In the genomic region with DNA sequence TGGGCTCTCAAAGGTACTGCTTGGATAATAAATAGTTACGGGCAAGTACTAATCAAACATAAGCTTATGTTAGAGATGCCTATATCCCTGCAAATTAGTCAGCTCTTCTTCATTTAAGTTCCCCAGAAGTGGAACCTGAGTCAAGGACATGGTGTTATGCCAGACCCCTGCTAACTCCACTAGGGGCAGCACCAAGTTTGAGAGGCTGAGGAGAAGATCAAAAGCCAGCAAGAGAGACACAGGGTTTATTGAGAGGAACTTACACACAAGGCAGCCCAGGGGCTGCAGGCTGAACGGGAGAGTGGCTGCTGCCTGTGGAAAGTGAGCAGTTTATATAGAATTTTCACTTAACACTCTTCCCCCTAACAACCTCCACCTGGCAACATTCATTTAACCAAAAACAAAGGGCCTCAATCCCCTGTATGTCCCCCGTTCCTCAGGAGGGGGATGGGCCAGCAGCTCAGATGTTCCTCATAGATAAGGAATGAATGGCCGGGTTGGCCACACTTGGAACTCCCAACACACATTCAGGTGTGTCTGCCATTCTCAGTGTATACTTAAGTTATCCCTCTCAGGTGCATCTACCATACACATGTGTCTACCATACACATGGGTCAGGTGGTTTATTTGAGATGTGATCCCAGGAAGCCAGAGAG, we compare ENCODE assay signal across 1 cellular context.
TF ChIP-seq lines count a peak whose summit lies in the region.

No MANE protein-coding gene starts in this region.

TF ChIP-seq in GM12878, 131 proteins besides CTCF, POLR2A, EP300 and RAD21 (continued from another document):
- no peak for TF ChIP-seq REST (IDR thresholded peaks at IDR 0.05; ENCODE audit: low read depth, low read length)
- no peak for TF ChIP-seq NFXL1 (IDR thresholded peaks at IDR 0.05; ENCODE audit: borderline replicate concordance)
- no peak for TF ChIP-seq NR2C2 (IDR thresholded peaks at IDR 0.05; ENCODE audit: borderline replicate concordance, control insufficient read depth, insufficient read length, low read depth)
- no peak for TF ChIP-seq RAD51 (IDR thresholded peaks at IDR 0.05)
- no peak for TF ChIP-seq FOXM1 (IDR thresholded peaks at IDR 0.05; ENCODE audit: low read depth, low read length)
- no peak for TF ChIP-seq CBFB (IDR thresholded peaks at IDR 0.05; ENCODE audit: low read depth)
- TF ChIP-seq CBX5 (IDR thresholded peaks at IDR 0.05; ENCODE audit: low read depth) = no peak
- TF ChIP-seq CHD4 (IDR thresholded peaks at IDR 0.05) = no peak
- TF ChIP-seq CEBPB (IDR thresholded peaks at IDR 0.05; ENCODE audit: borderline replicate concordance in 1 of 2, low read depth in 2 of 2, low read length in 2 of 2) = no peak
